ENCODE assay signal across 10 cellular contexts in the genomic region with DNA sequence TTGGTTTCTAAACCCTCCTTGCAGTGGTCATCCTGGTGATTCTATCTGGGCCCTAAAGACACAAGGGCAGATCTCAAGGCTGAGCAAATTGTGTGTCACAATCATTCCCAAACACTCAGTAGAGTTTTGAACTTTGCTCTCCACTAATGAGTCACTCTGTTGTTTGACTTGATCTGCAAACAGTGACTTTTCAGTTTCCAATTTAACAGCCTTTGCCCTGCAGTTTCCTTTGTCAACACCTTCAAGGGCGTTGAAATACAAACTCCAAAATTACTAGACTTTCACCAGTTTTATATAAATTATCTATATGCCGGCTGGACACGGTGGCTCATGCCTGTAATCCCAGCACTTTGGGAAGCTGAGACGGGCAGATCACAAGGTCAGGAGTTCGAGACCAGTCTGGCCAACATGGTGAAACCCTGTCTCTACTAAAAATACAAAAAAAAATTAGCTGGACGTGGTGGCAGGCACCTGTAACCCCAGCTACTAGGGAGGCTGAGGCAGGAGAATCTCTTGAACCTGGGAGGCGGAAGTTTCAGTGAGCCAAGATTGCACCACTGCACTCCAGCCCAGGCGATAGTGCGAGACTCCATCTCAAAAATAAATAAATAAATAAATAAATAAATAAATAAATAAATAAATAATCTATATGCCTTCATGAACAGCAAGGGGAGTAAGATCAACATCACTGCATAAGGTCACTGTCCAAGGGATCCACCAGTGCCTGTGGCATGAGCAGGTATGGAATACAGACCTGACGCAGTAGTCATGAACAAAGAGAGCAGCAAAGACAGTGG. TPM values are rescaled to one million over a fixed set of nuclear protein-coding genes. Genes with fewer than 3 reads are reported as not detected.
A peak's percentile ranks its signal among the peaks of the same experiment; 100 is the strongest.
DNase-seq lines count a peak whose midpoint lies in the region; ATAC-seq and TF ChIP-seq lines count a peak whose summit lies in the region.
"Not testable (repeated sequence)": the region's sequence is repeated elsewhere in the genome, so short reads cannot be mapped to it uniquely, and the experiment has no call there.
"Had no signal": no experiment of that assay in that cellular context is flagged by ENCODE, and none has a peak within 500 bp of the region (broad histone marks: within the 10 kb centered on the region; RNA-seq: fewer than 3 reads in every experiment).

No MANE protein-coding gene starts in this region.

- POLR2A ChIA-PET in activated CD4-positive, alpha-beta memory T cell treated with anti-CD3 and anti-CD28 coated beads, Interleukin-2, amount 10 ng/mL, durations not matched to agents 7 days and 5 days (lab: Charles Lee): interaction anchor here (1.0 to 1.7 kb wide), 2 partner anchors 18 to 20 kb away, joined by 3 to 9 read pairs; a partner anchor contains a TSS

- not testable (repeated sequence) for H3K27me3 Mint-ChIP-seq in activated CD4-positive, alpha-beta memory T cell treated with anti-CD3 and anti-CD28 coated beads, Interleukin-2, amount 10 ng/mL, durations not matched to agents 7 days and 5 days

- peaks cover 27% of the 10 kb centered on the region for H3K4me1 Mint-ChIP-seq in activated CD4-positive, alpha-beta memory T cell treated with anti-CD3 and anti-CD28 coated beads, Interleukin-2, amount 10 ng/mL, durations not matched to agents 7 days and 5 days
- H3K4me1 Mint-ChIP-seq in stimulated activated effector memory CD8-positive, alpha-beta T cell treated with anti-CD3 and anti-CD28 coated beads, Interleukin-12 subunit alpha, Interleukin-12 subunit beta, amount 100 ng/mL, for 72 hours: peaks cover 16% of the 10 kb centered on the region

- H3K4me3 ChIP-seq in choroid plexus epithelial cell (ENCODE audit: low read depth, low read length): not testable (repeated sequence)

- not testable (repeated sequence) for H3K4me3 Mint-ChIP-seq in activated CD4-positive, alpha-beta memory T cell treated with anti-CD3 and anti-CD28 coated beads, Interleukin-2, amount 10 ng/mL, durations not matched to agents 7 days and 5 days
- peak overlapping the region; percentile 55 for H3K4me3 Mint-ChIP-seq in stimulated activated effector memory CD8-positive, alpha-beta T cell treated with anti-CD3 and anti-CD28 coated beads, Interleukin-12 subunit alpha, Interleukin-12 subunit beta, amount 100 ng/mL, for 72 hours

- H3K27ac Mint-ChIP-seq in activated CD4-positive, alpha-beta memory T cell treated with anti-CD3 and anti-CD28 coated beads, Interleukin-2, amount 10 ng/mL, durations not matched to agents 7 days and 5 days: peak overlapping the region; percentile 60
- H3K27ac Mint-ChIP-seq in stimulated activated effector memory CD8-positive, alpha-beta T cell treated with anti-CD3 and anti-CD28 coated beads, Interleukin-12 subunit alpha, Interleukin-12 subunit beta, amount 100 ng/mL, for 72 hours: peak overlapping the region; percentile 93

- TF ChIP-seq CTCF in GM20000 (IDR thresholded peaks at IDR 0.05; ENCODE audit: extremely low read depth, missing control alignments); choroid plexus epithelial cell (conservative IDR thresholded peaks at IDR 0.05; ENCODE audit: low read depth, low read length): not testable (repeated sequence)

- CTCF ChIA-PET in activated CD4-positive, alpha-beta memory T cell treated with anti-CD3 and anti-CD28 coated beads, Interleukin-2, amount 10 ng/mL, durations not matched to agents 7 days and 5 days (lab: Charles Lee): interaction anchor here (3.2 kb wide), 1 partner anchor 19 kb away, joined by 14 read pairs; a partner anchor contains a TSS

- peak; percentile 70 for ATAC-seq in HG03097 (IDR thresholded peaks at IDR 0.05; ENCODE audit: low FRiP score, unreplicated experiment)
- ATAC-seq in stimulated activated effector memory CD8-positive, alpha-beta T cell treated with anti-CD3 and anti-CD28 coated beads, Interleukin-12 subunit alpha, Interleukin-12 subunit beta, amount 100 ng/mL, for 72 hours: peak; percentile 92

- peak; percentile 57 for DNase-seq in EL
- DNase-seq in GM20000 (ENCODE audit: low spot score): peak; percentile 10
- peak; percentile 41 for DNase-seq in MV-4-11 (lab: John Stamatoyannopoulos, UW)
- DNase-seq in activated CD4-positive, alpha-beta memory T cell treated with anti-CD3 and anti-CD28 coated beads, Interleukin-2, amount 10 ng/mL, durations not matched to agents 7 days and 5 days: not testable (repeated sequence)
- DNase-seq in choroid plexus epithelial cell (ENCODE audit: low read depth): peak; percentile 74
- DNase-seq in iris pigment epithelial cell (ENCODE audit: low read depth): peak; percentile 82
- peak in 1 of 2 donors; percentile 68 for DNase-seq in stimulated activated effector memory CD8-positive, alpha-beta T cell treated with anti-CD3 and anti-CD28 coated beads, Interleukin-12 subunit alpha, Interleukin-12 subunit beta, amount 100 ng/mL, for 72 hours (ENCODE audit: low spot score in 2 of 2)

- peaks cover 37% of the 10 kb centered on the region for H3K36me3 Mint-ChIP-seq in activated CD4-positive, alpha-beta memory T cell treated with anti-CD3 and anti-CD28 coated beads, Interleukin-2, amount 10 ng/mL, durations not matched to agents 7 days and 5 days (ENCODE audit: low read depth)
- H3K36me3 Mint-ChIP-seq in stimulated activated effector memory CD8-positive, alpha-beta T cell treated with anti-CD3 and anti-CD28 coated beads, Interleukin-12 subunit alpha, Interleukin-12 subunit beta, amount 100 ng/mL, for 72 hours: peaks cover 99% of the 10 kb centered on the region

- not testable (repeated sequence) for H3K9me3 Mint-ChIP-seq in activated CD4-positive, alpha-beta memory T cell treated with anti-CD3 and anti-CD28 coated beads, Interleukin-2, amount 10 ng/mL, durations not matched to agents 7 days and 5 days; stimulated activated effector memory CD8-positive, alpha-beta T cell treated with anti-CD3 and anti-CD28 coated beads, Interleukin-12 subunit alpha, Interleukin-12 subunit beta, amount 100 ng/mL, for 72 hours

RNA-seq across cellular contexts. Expression of a gene that starts 17.3 kb away (rescaled TPM):
- 10 to 100 TPM; 29.0 to 35.1 TPM for total RNA-seq in activated CD4-positive, alpha-beta memory T cell treated with anti-CD3 and anti-CD28 coated beads, Interleukin-2, amount 10 ng/mL, durations not matched to agents 7 days and 5 days

RNA-seq across cellular contexts. Expression of a gene that starts 18.2 kb away (rescaled TPM):
- 10 to 100 TPM; 74.5 to 77.5 TPM for total RNA-seq in activated CD4-positive, alpha-beta memory T cell treated with anti-CD3 and anti-CD28 coated beads, Interleukin-2, amount 10 ng/mL, durations not matched to agents 7 days and 5 days

RNA-seq across cellular contexts. Expression of a gene that starts 40.7 kb away (rescaled TPM):
- not detected for total RNA-seq in activated CD4-positive, alpha-beta memory T cell treated with anti-CD3 and anti-CD28 coated beads, Interleukin-2, amount 10 ng/mL, durations not matched to agents 7 days and 5 days
- total RNA-seq: G401, GM23338 had no signal

RNA-seq across cellular contexts. Expression of a gene that starts 50.1 kb away (rescaled TPM):
- 1 to 10 TPM; 5.5 to 5.7 TPM for total RNA-seq in activated CD4-positive, alpha-beta memory T cell treated with anti-CD3 and anti-CD28 coated beads, Interleukin-2, amount 10 ng/mL, durations not matched to agents 7 days and 5 days
